ENCODE assay signal across 2 cellular contexts in genomic region chr1:201711101-201711597, GRCh38.
TF ChIP-seq lines count a peak whose summit lies in the region.

No MANE protein-coding gene starts in this region.

TF ChIP-seq in HCT116, 20 proteins besides CTCF, POLR2A, EP300 and RAD21:
- TF ChIP-seq REST (IDR thresholded peaks at IDR 0.05; ENCODE audit: low read depth) = no peak
- no peak for TF ChIP-seq EGR1 (IDR thresholded peaks at IDR 0.05; ENCODE audit: low read depth)
- TF ChIP-seq ZBTB33 (IDR thresholded peaks at IDR 0.05; ENCODE audit: extremely low read depth, insufficient replicate concordance, low read length) = no peak
- TF ChIP-seq EZH2 (IDR thresholded peaks at IDR 0.05) = no peak
- TF ChIP-seq SRF (IDR thresholded peaks at IDR 0.05; ENCODE audit: low read depth) = no peak
- TF ChIP-seq ZNF274 (IDR thresholded peaks at IDR 0.05; ENCODE audit: low read depth, low read length) = no peak
- TF ChIP-seq FOSL1 (IDR thresholded peaks at IDR 0.05; ENCODE audit: low read depth) = no peak
- TF ChIP-seq, protein P1, sequence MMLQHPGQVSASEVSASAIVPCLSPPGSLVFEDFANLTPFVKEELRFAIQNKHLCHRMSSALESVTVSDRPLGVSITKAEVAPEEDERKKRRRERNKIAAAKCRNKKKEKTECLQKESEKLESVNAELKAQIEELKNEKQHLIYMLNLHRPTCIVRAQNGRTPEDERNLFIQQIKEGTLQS (IDR thresholded peaks at IDR 0.05) = no peak
- no peak for TF ChIP-seq POLR2AphosphoS5 (IDR thresholded peaks at IDR 0.05; ENCODE audit: low read depth, low read length)
- TF ChIP-seq YY1 (IDR thresholded peaks at IDR 0.05; ENCODE audit: extremely low read depth, insufficient replicate concordance, low read depth, low read length) = no peak
- TF ChIP-seq EZH2phosphoT487 (IDR thresholded peaks at IDR 0.05; ENCODE audit: borderline replicate concordance) = no peak
- no peak for TF ChIP-seq JUND (IDR thresholded peaks at IDR 0.05)
- no peak for TF ChIP-seq ELF1 (IDR thresholded peaks at IDR 0.05; ENCODE audit: borderline replicate concordance, low read depth)
- TF ChIP-seq ZFX (IDR thresholded peaks at IDR 0.05) = no peak
- no peak for TF ChIP-seq TCF7L2 (IDR thresholded peaks at IDR 0.05; ENCODE audit: borderline replicate concordance, extremely low read depth, insufficient read depth, insufficient read length)

TF ChIP-seq in K562, 482 proteins besides CTCF, POLR2A, EP300 and RAD21:
- TF ChIP-seq EGR1 (conservative IDR thresholded peaks at IDR 0.05) (0 out of 2 replicates have a peak, but pooled peaks have one; percentile 16), ETV5 (CRISPR knock-in tag; IDR thresholded peaks at IDR 0.05; ENCODE audit: low read depth) (no peak)
